In genomic region chr11:43639224-43639623, GRCh38 we compare ENCODE assay signal across 21 cellular contexts.
"Had no signal": no experiment of that assay in that cellular context is flagged by ENCODE, and none has a peak within 500 bp of the region (broad histone marks: within the 10 kb centered on the region; RNA-seq: fewer than 3 reads in every experiment).

No MANE protein-coding gene starts in this region.

- H3K9me3 ChIP-seq: SJCRH30 had no signal

- H3K36me3 ChIP-seq: SJCRH30 had no signal

- H3K4me1 ChIP-seq: SJCRH30 had no signal

- ATAC-seq: Panc1, Right ventricle myocardium inferior, SK-N-SH treated with all-trans-retinoic acid at 6 μM for 48 hours had no signal

- H3K4me3 ChIP-seq: SJCRH30 had no signal

- H3K9me3 Mint-ChIP-seq: IgD-negative memory B cell had no signal

- DNase-seq: KBM-7, MV-4-11, NCI-H1092, NCI-H1105 treated with DMSO at 0.1 percent for 48 hours, NCI-H1417 treated with DMSO at 0.1 percent for 48 hours, NCI-H146, NCI-H1694 treated with DMSO at 0.1 percent for 48 hours, NCI-H1930, NCI-H2081, NCI-H2107, NCI-H2227 treated with DMSO at 0.1 percent for 48 hours, NCI-H524, NCI-H526 treated with DMSO at 0.1 percent for 48 hours, NCI-H748 treated with DMSO at 0.1 percent for 48 hours, SHP77 treated with DMSO at 0.1 percent for 48 hours, SJCRH30, T-helper 1 cell had no signal

- H3K27ac ChIP-seq: SJCRH30 had no signal
